Comparison of ENCODE assay signal across 22 cellular contexts in the genomic region with DNA sequence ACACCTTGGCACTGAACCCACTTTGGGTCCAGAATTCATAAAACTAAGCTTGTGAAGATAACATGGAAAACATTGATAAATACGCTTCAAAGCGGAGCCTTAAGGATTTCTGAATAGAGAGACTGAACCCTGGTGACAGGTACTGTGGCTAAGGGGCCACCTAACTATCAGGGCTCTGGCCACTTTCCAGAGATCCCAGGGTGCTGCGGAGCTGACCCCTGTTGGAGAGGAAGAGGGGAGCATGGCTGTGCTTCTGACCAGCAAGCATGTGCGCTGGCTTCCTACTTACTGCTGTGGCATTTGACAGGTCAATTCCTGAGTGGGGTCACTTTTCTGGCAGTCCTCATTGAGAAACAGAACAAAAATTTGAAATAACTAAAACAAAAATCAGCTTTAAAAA.
"Had no signal": no experiment of that assay in that cellular context is flagged by ENCODE, and none has a peak within 500 bp of the region (broad histone marks: within the 10 kb centered on the region; RNA-seq: fewer than 3 reads in every experiment).

No MANE protein-coding gene starts in this region.

- H3K9me3 ChIP-seq: SJSA1 had no signal

- H3K9ac ChIP-seq: KMS-11 had no signal

- H3K27me3 ChIP-seq: SJSA1 had no signal

- FAIRE-seq: RCC 7860 had no signal

- DNase-seq: Kasumi-1, MM.1S, NCI-H1092 treated with DMSO at 0.1 percent for 48 hours, NCI-H1436, NCI-H187, NCI-H2029, NCI-H2081 treated with DMSO at 0.1 percent for 48 hours, NCI-H2171, NCI-H226, NCI-H446, NCI-H510A, NCI-H524 treated with DMSO at 0.1 percent for 48 hours, NCI-H69, NCI-H82, Right ventricle myocardium superior, RPMI8226, SIG-M5 had no signal

- H3K4me3 ChIP-seq: K562, SJSA1, SK-N-MC had no signal

- H3K4me2 ChIP-seq: KMS-11 had no signal

- H3K27ac ChIP-seq: KMS-11, SJSA1, SK-N-MC had no signal

- H3K36me3 ChIP-seq: SJSA1 had no signal

- ATAC-seq: K562 had no signal

- H3K4me1 ChIP-seq: SJSA1 had no signal
